Comparison of ENCODE assay signal across 26 cellular contexts in the genomic region with DNA sequence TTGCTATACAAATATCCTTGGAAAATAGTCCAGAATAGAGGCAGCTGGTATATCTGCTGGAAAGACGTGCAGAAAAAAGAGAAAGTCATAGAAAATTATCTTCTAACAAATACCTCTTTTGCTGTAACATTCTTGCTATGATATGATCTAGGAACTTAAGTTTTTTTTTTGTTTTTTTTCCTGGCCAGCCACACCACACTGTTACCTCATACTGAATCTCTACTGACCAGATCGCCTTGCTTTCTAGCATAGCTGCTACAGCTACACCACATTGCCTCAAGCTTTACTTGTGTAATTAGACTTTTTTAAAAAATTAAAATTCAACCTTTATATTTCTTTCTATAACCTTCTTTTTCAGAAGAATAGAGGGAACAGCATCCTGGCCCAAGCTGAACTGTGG.
"Had no signal": no experiment of that assay in that cellular context is flagged by ENCODE, and none has a peak within 500 bp of the region (broad histone marks: within the 10 kb centered on the region; RNA-seq: fewer than 3 reads in every experiment).

No MANE protein-coding gene starts in this region.

- H3K4me3 ChIP-seq: gastrocnemius medialis, heart left ventricle, psoas muscle, sigmoid colon, spleen, testis, tibial artery, vagina had no signal

- H3K36me3 Mint-ChIP-seq: mesothelial cell of epicardium; naive thymus-derived CD4-positive, alpha-beta T cell; stimulated activated memory B cell treated with anti-CD40 and anti-IgM and Interleukin-4, amounts not matched to agents 10 μg/mL and 1 μg/mL and 100 μg/mL, for 72 hours had no signal

- H3K27ac Mint-ChIP-seq: dendritic cell treated with granulocyte-macrophage colony-stimulating factor and Interleukin-4, amounts not matched to agents 40 ng/mL and 50 ng/mL, for 4 days; endodermal cell; mesothelial cell of epicardium; naive thymus-derived CD4-positive, alpha-beta T cell; nephron; stimulated activated memory B cell treated with anti-CD40 and anti-IgM and Interleukin-4, amounts not matched to agents 10 μg/mL and 1 μg/mL and 100 μg/mL, for 72 hours had no signal

- DNase-seq: effector CD8-positive, alpha-beta T cell; endodermal cell; foreskin fibroblast; gastrocnemius medialis; heart left ventricle; hippocampal formation; kidney glomerular epithelial cell; mesenchymal stem cell; naive thymus-derived CD4-positive, alpha-beta T cell; nucleus accumbens; posterior cingulate gyrus; psoas muscle; sigmoid colon; spleen; stimulated activated CD4-positive, alpha-beta T cell treated with anti-CD3 and anti-CD28 coated beads, Interleukin-4, amount 100 ng/mL, for 4 hours; stimulated activated naive CD8-positive, alpha-beta T cell treated with anti-CD3 and anti-CD28 coated beads, Interleukin-15, Interleukin-2, amounts not matched to agents 100 U/mL and 50 U/mL, for 24 hours; substantia nigra; testis; tibial artery had no signal

- H3K9me3 Mint-ChIP-seq: dendritic cell treated with granulocyte-macrophage colony-stimulating factor and Interleukin-4, amounts not matched to agents 40 ng/mL and 50 ng/mL, for 4 days; endodermal cell; mesothelial cell of epicardium; nephron; stimulated activated memory B cell treated with anti-CD40 and anti-IgM and Interleukin-4, amounts not matched to agents 10 μg/mL and 1 μg/mL and 100 μg/mL, for 72 hours had no signal

- H3K4me3 Mint-ChIP-seq: dendritic cell treated with granulocyte-macrophage colony-stimulating factor and Interleukin-4, amounts not matched to agents 40 ng/mL and 50 ng/mL, for 4 days; endodermal cell; mesothelial cell of epicardium; naive thymus-derived CD4-positive, alpha-beta T cell; nephron; stimulated activated memory B cell treated with anti-CD40 and anti-IgM and Interleukin-4, amounts not matched to agents 10 μg/mL and 1 μg/mL and 100 μg/mL, for 72 hours had no signal

- H3K4me1 Mint-ChIP-seq: nephron; stimulated activated memory B cell treated with anti-CD40 and anti-IgM and Interleukin-4, amounts not matched to agents 10 μg/mL and 1 μg/mL and 100 μg/mL, for 72 hours had no signal

- H3K27me3 ChIP-seq: gastrocnemius medialis, heart left ventricle, sigmoid colon, testis, tibial artery, vagina had no signal

- H3K36me3 ChIP-seq: gastrocnemius medialis, heart left ventricle, sigmoid colon, spleen, tibial artery, vagina had no signal

- H3K27me3 Mint-ChIP-seq: dendritic cell treated with granulocyte-macrophage colony-stimulating factor and Interleukin-4, amounts not matched to agents 40 ng/mL and 50 ng/mL, for 4 days had no signal

- H3K4me1 ChIP-seq: gastrocnemius medialis, heart left ventricle, psoas muscle, sigmoid colon, spleen, testis, tibial artery had no signal

- H3K9me3 ChIP-seq: gastrocnemius medialis, heart left ventricle, psoas muscle, sigmoid colon, spleen, testis, tibial artery, vagina had no signal

- H3K27ac ChIP-seq: epithelial cell of prostate, gastrocnemius medialis, heart left ventricle, psoas muscle, sigmoid colon, spleen, testis, tibial artery, vagina had no signal

- ATAC-seq: gastrocnemius medialis; heart left ventricle; left lobe of liver; naive thymus-derived CD4-positive, alpha-beta T cell; psoas muscle; stimulated activated memory B cell treated with anti-CD40 and anti-IgM and Interleukin-4, amounts not matched to agents 10 μg/mL and 1 μg/mL and 100 μg/mL, for 72 hours; stimulated activated naive CD8-positive, alpha-beta T cell treated with anti-CD3 and anti-CD28 coated beads, Interleukin-15, Interleukin-2, amounts not matched to agents 100 U/mL and 50 U/mL, for 24 hours had no signal
